In genomic region chr7:35647171-35647574, GRCh38 we compare ENCODE assay signal across 1 cellular context.
TF ChIP-seq lines count a peak whose summit lies in the region.

No MANE protein-coding gene starts in this region.

TF ChIP-seq in HepG2, 621 proteins besides CTCF, POLR2A, EP300 and RAD21 (continued from another document and continues in another):
- no peak for TF ChIP-seq ZBTB46 (CRISPR knock-in tag; IDR thresholded peaks at IDR 0.05; ENCODE audit: borderline replicate concordance)
- no peak for TF ChIP-seq ZNF790 (CRISPR knock-in tag; IDR thresholded peaks at IDR 0.05; ENCODE audit: borderline replicate concordance)
- TF ChIP-seq ZNF781 (CRISPR knock-in tag; IDR thresholded peaks at IDR 0.05; ENCODE audit: borderline replicate concordance, not compliant biosample characterization) = no peak
- TF ChIP-seq NR2F6 (IDR thresholded peaks at IDR 0.05) = no peak
- 0 out of 2 replicates have a peak, but pooled peaks have one; percentile 13 for TF ChIP-seq NR2F6 (CRISPR knock-in tag; IDR thresholded peaks at IDR 0.05)
- TF ChIP-seq ZSCAN31 (CRISPR knock-in tag; IDR thresholded peaks at IDR 0.05; ENCODE audit: low read depth) = no peak
- no peak for TF ChIP-seq MLLT10 (CRISPR knock-in tag; IDR thresholded peaks at IDR 0.05)
- TF ChIP-seq MAZ (IDR thresholded peaks at IDR 0.05; ENCODE audit: borderline replicate concordance, low read depth, low read length) = no peak
- TF ChIP-seq MAZ (CRISPR knock-in tag; IDR thresholded peaks at IDR 0.05; ENCODE audit: low read depth) = no peak
- no peak for TF ChIP-seq DZIP1 (CRISPR knock-in tag; IDR thresholded peaks at IDR 0.05)
- no peak for TF ChIP-seq HBP1 (CRISPR knock-in tag; IDR thresholded peaks at IDR 0.05; ENCODE audit: low read depth)
- TF ChIP-seq TMF1 (CRISPR knock-in tag; IDR thresholded peaks at IDR 0.05; ENCODE audit: low read depth) = no peak
- no peak for TF ChIP-seq BCL3 (CRISPR knock-in tag; IDR thresholded peaks at IDR 0.05)
- no peak for TF ChIP-seq ZNF235 (CRISPR knock-in tag; IDR thresholded peaks at IDR 0.05; ENCODE audit: borderline replicate concordance)
- TF ChIP-seq RNF219 (CRISPR knock-in tag; IDR thresholded peaks at IDR 0.05) = no peak
- TF ChIP-seq NFRKB (IDR thresholded peaks at IDR 0.05) = no peak
- TF ChIP-seq GFI1 (CRISPR knock-in tag; IDR thresholded peaks at IDR 0.05; ENCODE audit: borderline replicate concordance) = no peak
- no peak for TF ChIP-seq ZNF577 (CRISPR knock-in tag; IDR thresholded peaks at IDR 0.05; ENCODE audit: borderline replicate concordance, low read depth)
- no peak for TF ChIP-seq HMGXB3 (CRISPR knock-in tag; IDR thresholded peaks at IDR 0.05; ENCODE audit: borderline replicate concordance)
- no peak for TF ChIP-seq ZNF33A (CRISPR knock-in tag; IDR thresholded peaks at IDR 0.05; ENCODE audit: borderline replicate concordance)
- no peak for TF ChIP-seq ZSCAN20 (CRISPR knock-in tag; IDR thresholded peaks at IDR 0.05; ENCODE audit: borderline replicate concordance)
- TF ChIP-seq AGO2 (optimal IDR thresholded peaks at IDR 0.05; ENCODE audit: low read depth, low read length) = no peak
- TF ChIP-seq ZFP90 (CRISPR knock-in tag; IDR thresholded peaks at IDR 0.05; ENCODE audit: borderline replicate concordance) = no peak
- no peak for TF ChIP-seq PITX1 (CRISPR knock-in tag; IDR thresholded peaks at IDR 0.05)
- TF ChIP-seq ZNF354B (CRISPR knock-in tag; IDR thresholded peaks at IDR 0.05) = no peak
- TF ChIP-seq ZBTB14 (CRISPR knock-in tag; IDR thresholded peaks at IDR 0.05) = no peak
- TF ChIP-seq ZNF772 (CRISPR knock-in tag; IDR thresholded peaks at IDR 0.05) = no peak
- no peak for TF ChIP-seq HMGA1 (CRISPR knock-in tag; conservative IDR thresholded peaks at IDR 0.05)
- no peak for TF ChIP-seq TCF12 (IDR thresholded peaks at IDR 0.05)
- no peak for TF ChIP-seq TCF12 (CRISPR knock-in tag; IDR thresholded peaks at IDR 0.05)
- no peak for TF ChIP-seq ZNF83 (CRISPR knock-in tag; IDR thresholded peaks at IDR 0.05; ENCODE audit: borderline replicate concordance)
- no peak for TF ChIP-seq ZNF574 (CRISPR knock-in tag; IDR thresholded peaks at IDR 0.05)
- no peak for TF ChIP-seq PRMT3 (CRISPR knock-in tag; IDR thresholded peaks at IDR 0.05; ENCODE audit: borderline replicate concordance, low read depth)
- no peak for TF ChIP-seq TEF (CRISPR knock-in tag; IDR thresholded peaks at IDR 0.05)
- no peak for TF ChIP-seq GATAD1 (CRISPR knock-in tag; IDR thresholded peaks at IDR 0.05)
- 0 out of 2 replicates have a peak, but pooled peaks have one; percentile 34 for TF ChIP-seq HNF1B (CRISPR knock-in tag; IDR thresholded peaks at IDR 0.05)
- TF ChIP-seq SAP130 (CRISPR knock-in tag; IDR thresholded peaks at IDR 0.05; ENCODE audit: low read depth) = peak; percentile 75
- TF ChIP-seq MXD4 (CRISPR knock-in tag; IDR thresholded peaks at IDR 0.05) = no peak
- TF ChIP-seq MIXL1 (CRISPR knock-in tag; IDR thresholded peaks at IDR 0.05) = no peak
- TF ChIP-seq ZNF660 (CRISPR knock-in tag; IDR thresholded peaks at IDR 0.05; ENCODE audit: borderline replicate concordance, low read depth) = no peak
- no peak for TF ChIP-seq KLF11 (CRISPR knock-in tag; IDR thresholded peaks at IDR 0.05)
- no peak for TF ChIP-seq SNAI1 (CRISPR knock-in tag; IDR thresholded peaks at IDR 0.05; ENCODE audit: borderline replicate concordance)
